Comparison of ENCODE assay signal across 8 cellular contexts in the genomic region with DNA sequence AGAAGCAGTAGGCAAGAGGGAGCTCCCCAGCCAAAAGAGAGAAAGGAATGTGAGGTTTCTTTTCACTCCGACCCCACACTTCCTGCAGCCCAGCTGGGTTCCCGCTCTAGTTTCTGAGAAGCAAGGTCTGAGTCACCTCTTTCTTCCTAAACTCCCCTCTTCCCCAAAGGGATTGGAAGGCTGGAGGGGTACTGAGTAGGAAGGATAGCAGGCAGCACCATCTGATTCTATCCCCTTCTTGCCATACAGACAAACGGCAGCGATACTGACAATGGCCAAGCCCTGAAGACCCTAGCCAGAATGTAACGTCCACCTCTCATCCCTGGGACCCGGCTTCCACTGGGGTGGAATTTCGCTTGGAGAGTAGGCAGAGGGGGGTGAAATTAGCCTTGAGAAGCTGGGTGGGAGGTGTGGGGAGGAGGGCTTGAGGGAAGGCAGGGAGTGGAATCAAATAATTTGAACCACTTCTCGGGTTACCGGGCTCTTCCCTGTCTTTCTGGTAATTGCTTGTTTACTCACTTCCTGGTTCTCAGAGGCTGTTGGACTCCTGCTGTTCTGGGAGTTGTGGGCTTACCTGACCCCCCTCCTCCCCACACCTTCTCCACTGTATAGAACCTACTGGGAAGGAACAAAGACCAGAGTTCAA. TPM values are rescaled to one million over a fixed set of nuclear protein-coding genes. Genes with fewer than 3 reads are reported as not detected.
DNase-seq lines count a peak whose midpoint lies in the region; ATAC-seq and TF ChIP-seq lines count a peak whose summit lies in the region.

No MANE protein-coding gene starts in this region.

- TF ChIP-seq POLR2A in gastrocnemius medialis (IDR thresholded peaks at IDR 0.05): no peak

- no peak overlapping the region for H3K4me3 Mint-ChIP-seq in Calu3 (ENCODE audit: low read depth, unreplicated experiment)

- H3K36me3 ChIP-seq in HUES64 (ENCODE audit: insufficient read depth, low read length) (no peaks in the 10 kb centered on the region), PC-9 (ENCODE audit: low read depth) (no peaks in the 10 kb centered on the region), gastrocnemius medialis (no peaks in the 10 kb centered on the region)

- in situ Hi-C loops in gastrocnemius medialis (cut with MboI; ENCODE audit: low sequenced_read_pairs in 4 of 4): no loop called here

- no peaks in the 10 kb centered on the region for H3K9me3 ChIP-seq in HUES64 (ENCODE audit: insufficient read depth, low read depth, low read length)
- no peaks in the 10 kb centered on the region for H3K9me3 ChIP-seq in PC-9 (ENCODE audit: insufficient read depth, low read depth)
- no peaks in the 10 kb centered on the region for H3K9me3 ChIP-seq in gastrocnemius medialis

- no peaks in the 10 kb centered on the region for H4K20me1 ChIP-seq in PC-9 (ENCODE audit: insufficient read depth)

- H3K4me1 ChIP-seq in HUES64 (ENCODE audit: insufficient read depth, low read length): peaks cover 71% of the 10 kb centered on the region
- H3K4me1 ChIP-seq in PC-9 (replicated peaks; ENCODE audit: insufficient read depth): peaks cover 71% of the 10 kb centered on the region
- H3K4me1 ChIP-seq in gastrocnemius medialis: peaks cover 29 to 45% of the 10 kb centered on the region in 2 donors

- BruUV-seq in PC-9 (replicated peaks; lab: Mats Ljungman, UMichigan) (no TSS peak), Calu3 (replicated peaks; lab: Mats Ljungman, UMichigan) (no TSS peak)

- H3K27me3 ChIP-seq in HUES64 (ENCODE audit: insufficient read depth, low read length) (peaks cover 77% of the 10 kb centered on the region), PC-9 (ENCODE audit: insufficient read depth, low read depth) (no peaks in the 10 kb centered on the region), gastrocnemius medialis (no peaks in the 10 kb centered on the region)

- no peak overlapping the region for H2AFZ ChIP-seq in PC-9

- no peaks in the 10 kb centered on the region for H3K9me3 Mint-ChIP-seq in Calu3 (ENCODE audit: low read depth, unreplicated experiment)

- no peaks in the 10 kb centered on the region for H3K9me2 ChIP-seq in PC-9 (ENCODE audit: insufficient read depth)

- intact Hi-C loops in PC-9 (cut with micrococcal nuclease; ENCODE audit: unreplicated experiment): loop anchor here (1.0 kb wide), 1 partner anchor 11 kb away; no protein-coding TSS in a partner anchor
- intact Hi-C loops in Calu3 (cut with micrococcal nuclease; ENCODE audit: unreplicated experiment): no loop called here
- intact Hi-C loops in gastrocnemius medialis (cut with DNase I; ENCODE audit: low total_unique reads): no loop called here

- H3K4me2 ChIP-seq in PC-9: peak overlapping the region; percentile 99

- peaks cover 35% of the 10 kb centered on the region for H3K27me3 Mint-ChIP-seq in Calu3 (ENCODE audit: unreplicated experiment)

- POLR2A ChIA-PET in PC-9 (lab: Charles Lee; ENCODE audit: unreplicated experiment): interaction anchor here (0.8 kb wide), 1 partner anchor 16 kb away, joined by 7 read pairs; no protein-coding TSS in a partner anchor

- peak; percentile 65 for DNase-seq in AG10803 (ENCODE audit: low read depth)
- peak; percentile 49 to 84 for DNase-seq in PC-9
- DNase-seq in fibroblast of pulmonary artery (ENCODE audit: low read depth): peak; percentile 73
- no peak for DNase-seq in Calu3
- DNase-seq in NOMO-1 (lab: John Stamatoyannopoulos, UW; ENCODE audit: unreplicated experiment in 2 of 2): no peak
- DNase-seq in gastrocnemius medialis: no peak
- no peak for DNase-seq in epidermal melanocyte (ENCODE audit: insufficient read length, low spot score)

- no peak overlapping the region for H3K27ac Mint-ChIP-seq in Calu3 (ENCODE audit: unreplicated experiment)

- ATAC-seq in gastrocnemius medialis: no peak

- H3K27ac ChIP-seq in HUES64 (ENCODE audit: low read depth, low read length) (peak overlapping the region; percentile 82; the same call in 1 of the 2 replicates), PC-9 (peak overlapping the region; percentile 96), gastrocnemius medialis (peak overlapping the region in 1 of 4 donors; percentile 39)

- CTCF ChIA-PET in PC-9 (lab: Charles Lee) (no interaction called here), Calu3 (lab: Charles Lee) (interaction anchor here (1.1 kb wide), 1 partner anchor 11 kb away, joined by 3 read pairs; no protein-coding TSS in a partner anchor)

- H3K79me2 ChIP-seq in PC-9 (ENCODE audit: low read depth): peaks cover 28% of the 10 kb centered on the region

- peak overlapping the region; percentile 19 for H3K9ac ChIP-seq in HUES64 (ENCODE audit: low read depth, low read length)

- H3K4me3 ChIP-seq in AG10803 (ENCODE audit: low read length) (no peak overlapping the region), HUES64 (ENCODE audit: low read length) (peak overlapping the region; percentile 44), PC-9 (peak overlapping the region; percentile 64; the same call in 1 of the 2 replicates), fibroblast of pulmonary artery (replicated peaks; ENCODE audit: low read depth, low read length) (no peak overlapping the region), gastrocnemius medialis (no peak overlapping the region)

- peaks cover 61% of the 10 kb centered on the region for H3F3A ChIP-seq in PC-9 (ENCODE audit: insufficient read depth, low read depth)

- WGBS in HUES64: 0% methylated on average over 7 of the region's 9 CpGs

- TF ChIP-seq CTCF in AG10803 (conservative IDR thresholded peaks at IDR 0.05; ENCODE audit: low read length): no peak
- TF ChIP-seq CTCF in PC-9 (conservative IDR thresholded peaks at IDR 0.05): no peak
- TF ChIP-seq CTCF in fibroblast of pulmonary artery (IDR thresholded peaks at IDR 0.05; ENCODE audit: low read length, missing control alignments): no peak
- no peak for TF ChIP-seq CTCF in Calu3 (IDR thresholded peaks at IDR 0.05; ENCODE audit: unreplicated experiment)
- TF ChIP-seq CTCF in gastrocnemius medialis (IDR thresholded peaks at IDR 0.05 in 4 of 5, conservative IDR thresholded peaks at IDR 0.05 in 1 of 5): no peak

- peaks cover 35% of the 10 kb centered on the region for H3K4me1 Mint-ChIP-seq in Calu3 (ENCODE audit: low read depth, unreplicated experiment)

- peaks cover 21% of the 10 kb centered on the region for H3K36me3 Mint-ChIP-seq in Calu3 (ENCODE audit: insufficient read depth, unreplicated experiment)

RNA-seq across cellular contexts. Expression of a gene that starts 13.2 kb away (rescaled TPM):
- 5.6 TPM for polyA plus RNA-seq in HUES64 (2013, experiment 1 of 2)
- 7.2 TPM for polyA plus RNA-seq in HUES64 (2013, experiment 2 of 2)
- 21.2 and 23.4 TPM in 2 replicates for total RNA-seq in PC-9 (2021)
- 11.4 and 12.2 TPM in 2 replicates for total RNA-seq in Calu3 (2022)
- total RNA-seq in gastrocnemius medialis: 10 to 100 TPM; 18.7 to 39.8 (median 26.1) TPM

Comparison
In these comparisons a context has a peak if more than half of its experiments do, and no peak if none do; other contexts are left out.
1. DNase-seq: peak in AG10803 (single experiment), PC-9 (2 of 2) and fibroblast of pulmonary artery (single experiment); none in Calu3 (single experiment), NOMO-1 (0 of 2), gastrocnemius medialis (0 of 2) and epidermal melanocyte (single experiment).
2. H3K4me3 ChIP-seq: peak in HUES64 (single experiment) and PC-9 (single experiment); none in AG10803 (single experiment), fibroblast of pulmonary artery (single experiment) and gastrocnemius medialis (0 of 4).